11 cellular contexts compared by ENCODE assay signal in genomic region chr5:148125641-148126040, GRCh38.
DNase-seq lines count a peak whose midpoint lies in the region; ATAC-seq and TF ChIP-seq lines count a peak whose summit lies in the region.
"Had no signal": no experiment of that assay in that cellular context is flagged by ENCODE, and none has a peak within 500 bp of the region (broad histone marks: within the 10 kb centered on the region; RNA-seq: fewer than 3 reads in every experiment).

No MANE protein-coding gene starts in this region.

- DNase-seq in HuH-7.5 (ENCODE audit: low spot score) (peak; percentile 14), adipocyte (ENCODE audit: low read depth) (peak; percentile 15), iPS-NIHi11 (ENCODE audit: low spot score) (peak; percentile 15), GDM1 (lab: John Stamatoyannopoulos, UW) (no peak), LoVo (ENCODE audit: low spot score) (no peak)
- DNase-seq: NCI-H510A had no signal

- no peaks in the 10 kb centered on the region for H3K27me3 ChIP-seq in adipocyte (replicated peaks; ENCODE audit: control insufficient read depth, insufficient read depth, low read length)
- H3K27me3 ChIP-seq: right atrium auricular region had no signal

- no peaks in the 10 kb centered on the region for H3K36me3 ChIP-seq in adipocyte (ENCODE audit: control insufficient read depth, insufficient read depth, low read length, severe bottlenecking)
- H3K36me3 ChIP-seq: right atrium auricular region had no signal

- no peak for ATAC-seq in HG02623 (IDR thresholded peaks at IDR 0.05; ENCODE audit: unreplicated experiment)
- ATAC-seq in HG02938 (IDR thresholded peaks at IDR 0.05; ENCODE audit: unreplicated experiment): no peak

- H3K9ac ChIP-seq in adipocyte (ENCODE audit: low read length): no peak overlapping the region

- no peak overlapping the region for H3K4me3 ChIP-seq in adipocyte (ENCODE audit: low read length)
- H3K4me3 ChIP-seq: lung, right atrium auricular region had no signal

- no peaks in the 10 kb centered on the region for H3K4me1 ChIP-seq in adipocyte (ENCODE audit: control insufficient read depth, insufficient read depth, low read length)
- H3K4me1 ChIP-seq: right atrium auricular region had no signal

- peak; percentile 34 for TF ChIP-seq CTCF in C4-2B (conservative IDR thresholded peaks at IDR 0.05)

- no peaks in the 10 kb centered on the region for H3K9me3 ChIP-seq in adipocyte (ENCODE audit: control insufficient read depth, low read length)
- H3K9me3 ChIP-seq: right atrium auricular region had no signal

- no peak overlapping the region for H3K27ac ChIP-seq in C4-2B
- H3K27ac ChIP-seq: right atrium auricular region had no signal

Comparison
In these comparisons a context has a peak if more than half of its experiments do, and no peak if none do; other contexts are left out.
1. DNase-seq: peak in HuH-7.5 (single experiment), adipocyte (single experiment) and iPS-NIHi11 (single experiment); none in GDM1 (single experiment) and LoVo (single experiment).